Comparison of ENCODE assay signal across 8 cellular contexts in the genomic region with DNA sequence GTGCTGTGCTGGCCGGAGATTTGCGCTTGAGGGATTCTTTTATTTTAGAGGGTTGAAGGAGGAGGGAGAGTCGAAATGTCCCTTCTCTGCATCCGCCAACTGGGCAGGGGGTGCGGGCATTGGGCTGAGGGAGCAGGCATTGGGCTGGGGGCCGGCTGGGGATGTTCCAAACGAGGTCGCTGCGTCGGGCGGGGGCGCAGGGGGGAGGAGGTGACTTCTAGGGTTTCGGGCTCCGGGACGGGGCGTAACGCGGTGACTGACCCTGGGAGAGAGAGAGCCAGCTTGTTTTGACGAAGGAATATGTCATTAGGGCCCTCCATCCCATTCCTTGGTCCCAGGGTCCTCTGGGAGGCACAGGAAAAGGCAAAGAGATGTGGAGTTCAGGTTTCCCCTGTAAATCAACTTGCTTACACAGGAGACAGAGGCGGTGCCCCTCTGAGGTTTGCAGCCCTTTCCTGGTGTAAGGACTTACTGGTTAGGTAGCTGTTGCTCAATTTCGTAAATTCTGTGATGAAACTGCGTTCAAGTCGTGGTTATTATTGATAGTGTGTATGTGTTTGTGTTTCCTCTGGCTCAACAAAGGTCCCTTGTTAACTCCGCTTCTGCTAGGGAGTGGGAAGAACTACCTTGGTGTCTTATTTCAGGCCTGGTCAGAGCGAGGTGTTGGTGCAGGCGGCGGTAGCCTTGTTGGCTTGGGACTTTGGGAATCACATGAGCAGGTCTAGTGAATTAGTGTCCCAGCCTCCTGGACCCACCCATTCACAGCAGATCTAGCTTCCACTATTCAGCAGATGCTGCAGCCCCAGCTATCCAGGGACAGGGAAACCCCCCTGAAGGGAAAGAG. TPM values are rescaled to one million over a fixed set of nuclear protein-coding genes. Genes with fewer than 3 reads are reported as not detected.
DNase-seq lines count a peak whose midpoint lies in the region; ATAC-seq and TF ChIP-seq lines count a peak whose summit lies in the region.

No MANE protein-coding gene starts in this region.

- H3K9ac ChIP-seq in SK-N-MC (ENCODE audit: insufficient read length), result peak overlapping the region; percentile 63

- no peak for ATAC-seq in memory B cell (ENCODE audit: low read depth)

- no peak overlapping the region for H3K27ac ChIP-seq in SK-N-MC

- intact Hi-C loops in dendritic cell treated with granulocyte-macrophage colony-stimulating factor and Interleukin-4, amounts not matched to agents 40 ng/mL and 50 ng/mL, for 4 days (cut with micrococcal nuclease), result no loop called here

- no peaks in the 10 kb centered on the region for H3K36me3 Mint-ChIP-seq in dendritic cell treated with granulocyte-macrophage colony-stimulating factor and Interleukin-4, amounts not matched to agents 40 ng/mL and 50 ng/mL, for 4 days (ENCODE audit: low read depth)
- no peaks in the 10 kb centered on the region for H3K36me3 Mint-ChIP-seq in memory B cell
- peaks cover 4% of the 10 kb centered on the region for H3K36me3 Mint-ChIP-seq in type B pancreatic cell

- H3K27ac Mint-ChIP-seq in dendritic cell treated with granulocyte-macrophage colony-stimulating factor and Interleukin-4, amounts not matched to agents 40 ng/mL and 50 ng/mL, for 4 days, result peak overlapping the region; percentile 24
- H3K27ac Mint-ChIP-seq in memory B cell, result peak overlapping the region; percentile 7
- peak overlapping the region; percentile 98 for H3K27ac Mint-ChIP-seq in type B pancreatic cell

- no peaks in the 10 kb centered on the region for H3K36me3 ChIP-seq in SK-N-MC (ENCODE audit: insufficient read depth, low read length)

- peaks cover 66% of the 10 kb centered on the region for H3K27me3 Mint-ChIP-seq in dendritic cell treated with granulocyte-macrophage colony-stimulating factor and Interleukin-4, amounts not matched to agents 40 ng/mL and 50 ng/mL, for 4 days
- H3K27me3 Mint-ChIP-seq in memory B cell (peaks cover 7% of the 10 kb centered on the region), type B pancreatic cell (peaks cover 16% of the 10 kb centered on the region)

- peaks cover 18% of the 10 kb centered on the region for H3K4me1 Mint-ChIP-seq in dendritic cell treated with granulocyte-macrophage colony-stimulating factor and Interleukin-4, amounts not matched to agents 40 ng/mL and 50 ng/mL, for 4 days (ENCODE audit: low read depth)
- H3K4me1 Mint-ChIP-seq in memory B cell, result peaks cover 16% of the 10 kb centered on the region
- H3K4me1 Mint-ChIP-seq in type B pancreatic cell (ENCODE audit: unreplicated experiment), result peaks cover 16% of the 10 kb centered on the region

- no peaks in the 10 kb centered on the region for H3K9me3 ChIP-seq in SK-N-MC (ENCODE audit: low read depth, low read length)

- H3K9me3 Mint-ChIP-seq in dendritic cell treated with granulocyte-macrophage colony-stimulating factor and Interleukin-4, amounts not matched to agents 40 ng/mL and 50 ng/mL, for 4 days, result no peaks in the 10 kb centered on the region
- H3K9me3 Mint-ChIP-seq in memory B cell (no peaks in the 10 kb centered on the region), type B pancreatic cell (no peaks in the 10 kb centered on the region)

- H3K4me3 ChIP-seq in SK-N-MC, result peak overlapping the region; percentile 81

- H3K4me3 Mint-ChIP-seq in dendritic cell treated with granulocyte-macrophage colony-stimulating factor and Interleukin-4, amounts not matched to agents 40 ng/mL and 50 ng/mL, for 4 days, result peak overlapping the region; percentile 73
- peak overlapping the region; percentile 85 for H3K4me3 Mint-ChIP-seq in memory B cell
- peak overlapping the region; percentile 95 for H3K4me3 Mint-ChIP-seq in type B pancreatic cell

- DNase-seq in NOMO-1 (lab: John Stamatoyannopoulos, UW; ENCODE audit: unreplicated experiment in 2 of 2) (peak; percentile 39 to 57), NOMO-1 treated with dmso at 0.1 percent for 144 hours (lab: John Stamatoyannopoulos, UW; ENCODE audit: unreplicated experiment) (no peak), SK-N-MC (ENCODE audit: low read depth, low spot score) (no peak), memory B cell (ENCODE audit: low spot score in 2 of 2) (peak in 1 of 2 donors; percentile 15), type B pancreatic cell (ENCODE audit: extremely low spot score, unreplicated experiment) (peak; percentile 71), putamen (ENCODE audit: low spot score) (no peak), SHP77 treated with DMSO at 0.1 percent for 48 hours (lab: John Stamatoyannopoulos, UW) (no peak)

- TF ChIP-seq CTCF in type B pancreatic cell (conservative IDR thresholded peaks at IDR 0.05), result no peak

RNA-seq across cellular contexts. Expression of gene FHIP1A, which starts 0.7 kb away (rescaled TPM):
- 13.2 and 38.9 TPM in 2 replicates for total RNA-seq in type B pancreatic cell (ENCODE audit: low replicate concordance)

Comparison
In these comparisons a context has a peak if more than half of its experiments do, and no peak if none do; other contexts are left out.
1. DNase-seq: peak in NOMO-1 (2 of 2) and type B pancreatic cell (single experiment); none in NOMO-1 treated with dmso at 0.1 percent for 144 hours (single experiment), SK-N-MC (single experiment), putamen (single experiment) and SHP77 treated with DMSO at 0.1 percent for 48 hours (single experiment).
2. H3K27ac Mint-ChIP-seq: peak in every context shown above with its lines; median percentile 98 in type B pancreatic cell; 24 in dendritic cell treated with granulocyte-macrophage colony-stimulating factor and Interleukin-4, amounts not matched to agents 40 ng/mL and 50 ng/mL, for 4 days; 7 in memory B cell.
3. Peak in every context shown above with its lines, with median percentiles within 50 percentile points of each other: H3K4me3 Mint-ChIP-seq.